Comparison of ENCODE assay signal across 13 cellular contexts in genomic region chrX:65932173-65933084, GRCh38.
A peak's percentile ranks its signal among the peaks of the same experiment; 100 is the strongest.
DNase-seq lines count a peak whose midpoint lies in the region; ATAC-seq and TF ChIP-seq lines count a peak whose summit lies in the region.
"Had no signal": no experiment of that assay in that cellular context is flagged by ENCODE, and none has a peak within 500 bp of the region (broad histone marks: within the 10 kb centered on the region; RNA-seq: fewer than 3 reads in every experiment).

No MANE protein-coding gene starts in this region.

- H3K4me1 ChIP-seq in PC-3 (ENCODE audit: insufficient read depth, low read length) (peaks cover 6% of the 10 kb centered on the region; the same call in 1 of the 2 replicates), neuronal stem cell (ENCODE audit: control insufficient read depth in 2 of 2, insufficient read depth in 1 of 2, low read depth in 1 of 2, low read length in 2 of 2) (no peaks in the 10 kb centered on the region)

- POLR2A ChIA-PET in PC-3 (lab: Charles Lee; ENCODE audit: unreplicated experiment): no interaction called here

- no peaks in the 10 kb centered on the region for H3K79me1 ChIP-seq in neuronal stem cell (ENCODE audit: low read depth, low read length)

- H3K18ac ChIP-seq in neuronal stem cell (ENCODE audit: low read length): no peak overlapping the region

- H2AFZ ChIP-seq in PC-3 (ENCODE audit: low read length) (no peak overlapping the region), neuronal stem cell (ENCODE audit: low read length) (no peak overlapping the region)

- H3K4me3 ChIP-seq in PC-3 (ENCODE audit: low read length): no peak overlapping the region
- H3K4me3 ChIP-seq in epithelial cell of esophagus (ENCODE audit: low read length): no peak overlapping the region
- H3K4me3 ChIP-seq in neuronal stem cell (ENCODE audit: low read length in 2 of 2): no peak overlapping the region
- H3K4me3 ChIP-seq: BLaER1 treated with 17β-estradiol and CSF1 and Interleukin-3, amounts not matched to agents 10 nM and 100 nM; heart right ventricle had no signal

- H3K27me3 ChIP-seq in PC-3 (ENCODE audit: low read length) (no peaks in the 10 kb centered on the region), neuronal stem cell (ENCODE audit: control insufficient read depth in 3 of 3, insufficient read depth in 3 of 3, low read depth in 1 of 3, low read length in 3 of 3) (no peaks in the 10 kb centered on the region)

- no TSS peak for BruUV-seq in PC-3 (replicated peaks; lab: Mats Ljungman, UMichigan)

- H2BK15ac ChIP-seq in neuronal stem cell (ENCODE audit: low read length): no peak overlapping the region

- DNase-seq in activated T-cell treated with anti-CD3 and anti-CD28 coated beads, Interleukin-2, amount 50 U/mL, for 4 hours: peak; percentile 9
- DNase-seq in activated T-cell treated with anti-CD3 and anti-CD28 coated beads for 4 hours: no peak
- DNase-seq in PC-3: peak; percentile 86
- peak; percentile 91 for DNase-seq in epithelial cell of esophagus (ENCODE audit: low read depth)
- DNase-seq in stimulated activated naive CD8-positive, alpha-beta T cell treated with anti-CD3 and anti-CD28 coated beads, Interleukin-15, Interleukin-2, amounts not matched to agents 100 U/mL and 50 U/mL, for 24 hours: peak; percentile 17
- DNase-seq in neuronal stem cell (ENCODE audit: low spot score): no peak
- no peak for DNase-seq in SK-N-DZ (ENCODE audit: low spot score)
- DNase-seq: HCEC 1CT, heart right ventricle, NCI-H69 had no signal

- H4K20me1 ChIP-seq in PC-3 (ENCODE audit: low read length): no peaks in the 10 kb centered on the region
- H4K20me1 ChIP-seq: BLaER1 treated with 17β-estradiol and CSF1 and Interleukin-3, amounts not matched to agents 10 nM and 100 nM had no signal

- peak overlapping the region; percentile 37; the same call in 1 of the 2 replicates for H3K4me2 ChIP-seq in PC-3 (ENCODE audit: low read length)
- no peak overlapping the region for H3K4me2 ChIP-seq in neuronal stem cell (ENCODE audit: insufficient read depth, low read length, poor library complexity, severe bottlenecking)
- H3K4me2 ChIP-seq: BLaER1 treated with 17β-estradiol and CSF1 and Interleukin-3, amounts not matched to agents 10 nM and 100 nM had no signal

- no peak overlapping the region for H2BK5ac ChIP-seq in neuronal stem cell (ENCODE audit: low read length)

- H3K27me3 Mint-ChIP-seq in activated T-cell treated with anti-CD3 and anti-CD28 coated beads, Interleukin-2, amount 50 U/mL, for 4 hours (ENCODE audit: low read depth): no peaks in the 10 kb centered on the region

- H3K4me3 Mint-ChIP-seq in activated T-cell treated with anti-CD3 and anti-CD28 coated beads, Interleukin-2, amount 50 U/mL, for 4 hours: no peak overlapping the region
- H3K4me3 Mint-ChIP-seq: natural killer cell treated with Interleukin-12 subunit alpha and Interleukin-12 subunit beta and Interleukin-15 and Interleukin-18, amount 100 ng/mL, for 72 hours had no signal

- no peak overlapping the region for H2BK120ac ChIP-seq in neuronal stem cell (ENCODE audit: low read depth, low read length)

- intact Hi-C loops in PC-3 (cut with micrococcal nuclease): no loop called here

- H3K14ac ChIP-seq in neuronal stem cell (ENCODE audit: low read length): no peak overlapping the region

- peak overlapping the region; percentile 45; the same call in 1 of the 2 replicates for H3K9ac ChIP-seq in PC-3 (ENCODE audit: low read length)
- H3K9ac ChIP-seq in neuronal stem cell (ENCODE audit: low read depth, low read length, poor library complexity): no peak overlapping the region
- H3K9ac ChIP-seq: BLaER1 treated with 17β-estradiol and CSF1 and Interleukin-3, amounts not matched to agents 10 nM and 100 nM had no signal

- no peaks in the 10 kb centered on the region for H3K9me2 ChIP-seq in PC-3 (replicated peaks; ENCODE audit: low read length)

- H3K4ac ChIP-seq in neuronal stem cell (ENCODE audit: low read length): no peak overlapping the region

- H2AK5ac ChIP-seq in neuronal stem cell (ENCODE audit: low read depth, low read length): no peak overlapping the region

- H2BK12ac ChIP-seq in neuronal stem cell (ENCODE audit: low read length): no peak overlapping the region

- peaks cover 5% of the 10 kb centered on the region for H3F3A ChIP-seq in PC-3 (ENCODE audit: low read length, unreplicated experiment)

- H4K91ac ChIP-seq in neuronal stem cell (ENCODE audit: low read depth, low read length, poor library complexity): no peak overlapping the region

- H3K23ac ChIP-seq in neuronal stem cell (ENCODE audit: low read depth, low read length, poor library complexity): no peak overlapping the region

- H3K9me3 ChIP-seq in PC-3 (ENCODE audit: low read length) (0 out of 2 replicates have a peak, but pooled peaks cover 7% of the 10 kb centered on the region), neuronal stem cell (replicated peaks in 1 of 2; ENCODE audit: control insufficient read depth in 2 of 2, insufficient read depth in 1 of 2, low read depth in 1 of 2, low read length in 2 of 2) (no peaks in the 10 kb centered on the region)

- peak overlapping the region; percentile 94 for H3K27ac ChIP-seq in PC-3 (ENCODE audit: low read length)
- H3K27ac ChIP-seq in neuronal stem cell (replicated peaks; ENCODE audit: low read length): no peak overlapping the region
- H3K27ac ChIP-seq: BLaER1 treated with 17β-estradiol and CSF1 and Interleukin-3, amounts not matched to agents 10 nM and 100 nM; heart right ventricle had no signal

- no peak overlapping the region for H4K8ac ChIP-seq in neuronal stem cell (ENCODE audit: low read depth, low read length)

- H3K79me2 ChIP-seq in PC-3 (ENCODE audit: low read length): no peaks in the 10 kb centered on the region

- H3K36me3 Mint-ChIP-seq in activated T-cell treated with anti-CD3 and anti-CD28 coated beads, Interleukin-2, amount 50 U/mL, for 4 hours (ENCODE audit: insufficient read depth): peaks cover 3% of the 10 kb centered on the region

- H3K4me1 Mint-ChIP-seq in activated T-cell treated with anti-CD3 and anti-CD28 coated beads, Interleukin-2, amount 50 U/mL, for 4 hours (ENCODE audit: low read depth): peaks cover 11% of the 10 kb centered on the region

- H3K36me3 ChIP-seq in PC-3 (ENCODE audit: low read depth, low read length) (peaks cover 7% of the 10 kb centered on the region; the same call in 1 of the 2 replicates), neuronal stem cell (replicated peaks in 1 of 2; ENCODE audit: control insufficient read depth in 2 of 2, insufficient read depth in 2 of 2, low read length in 2 of 2) (no peaks in the 10 kb centered on the region)
- H3K36me3 ChIP-seq: BLaER1 treated with 17β-estradiol and CSF1 and Interleukin-3, amounts not matched to agents 10 nM and 100 nM; heart right ventricle had no signal

- peak; percentile 87 to 98 for ATAC-seq in activated T-cell treated with anti-CD3 and anti-CD28 coated beads, Interleukin-2, amount 50 U/mL, for 4 hours
- ATAC-seq in PC-3 (peak; percentile 84), HG03571 (IDR thresholded peaks at IDR 0.05; ENCODE audit: unreplicated experiment) (no peak)
- ATAC-seq in stimulated activated naive CD8-positive, alpha-beta T cell treated with anti-CD3 and anti-CD28 coated beads, Interleukin-15, Interleukin-2, amounts not matched to agents 100 U/mL and 50 U/mL, for 24 hours: peak; percentile 68
- ATAC-seq: heart right ventricle; natural killer cell treated with Interleukin-12 subunit alpha and Interleukin-12 subunit beta and Interleukin-15 and Interleukin-18, amount 100 ng/mL, for 72 hours had no signal

- WGBS in neuronal stem cell (ENCODE audit: extremely low coverage in 2 of 2, insufficient read length in 2 of 2, insufficient replicate concordance in 1 of 2), 2 donors: no CpG with 5 or more reads among the region's 10 CpGs

- TF ChIP-seq CTCF in PC-3 (conservative IDR thresholded peaks at IDR 0.05; ENCODE audit: low read depth, low read length) (no peak), epithelial cell of esophagus (IDR thresholded peaks at IDR 0.05; ENCODE audit: insufficient read depth, low read depth, low read length, missing control alignments) (no peak)

- CTCF ChIA-PET in PC-3 (lab: Charles Lee): no interaction called here

- H3K9me3 Mint-ChIP-seq in activated T-cell treated with anti-CD3 and anti-CD28 coated beads, Interleukin-2, amount 50 U/mL, for 4 hours: peaks cover 4% of the 10 kb centered on the region

Comparison
In these comparisons a context has a peak if more than half of its experiments do, and no peak if none do; other contexts are left out.
1. DNase-seq: peak in activated T-cell treated with anti-CD3 and anti-CD28 coated beads, Interleukin-2, amount 50 U/mL, for 4 hours (single experiment), PC-3 (single experiment), epithelial cell of esophagus (single experiment) and stimulated activated naive CD8-positive, alpha-beta T cell treated with anti-CD3 and anti-CD28 coated beads, Interleukin-15, Interleukin-2, amounts not matched to agents 100 U/mL and 50 U/mL, for 24 hours (single experiment); none in activated T-cell treated with anti-CD3 and anti-CD28 coated beads for 4 hours (single experiment), neuronal stem cell (single experiment) and SK-N-DZ (single experiment).